In the genomic region with DNA sequence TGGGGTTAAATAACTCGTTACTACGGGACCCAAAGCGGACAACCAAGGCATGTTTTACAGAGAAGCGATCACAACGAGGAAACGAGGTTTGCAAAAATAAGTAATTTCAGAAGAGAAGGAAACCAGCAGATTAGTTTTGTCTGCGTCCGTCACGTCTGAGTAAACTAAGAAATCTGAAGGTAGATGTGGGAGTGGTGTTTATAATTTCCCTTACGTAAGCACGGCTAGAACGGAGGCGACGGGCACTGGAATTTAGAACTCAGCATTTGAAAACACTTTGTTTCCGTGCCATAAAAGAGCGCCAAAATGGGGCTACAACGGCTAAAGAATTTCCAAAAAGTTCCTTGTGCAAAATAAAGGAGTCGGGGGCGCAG, we compare ENCODE assay signal across 8 cellular contexts. TPM values are rescaled to one million over a fixed set of nuclear protein-coding genes. Genes with fewer than 3 reads are reported as not detected.
DNase-seq lines count a peak whose midpoint lies in the region; ATAC-seq, FAIRE-seq and TF ChIP-seq lines count a peak whose summit lies in the region.

No MANE protein-coding gene starts in this region.

- POLR2A ChIA-PET in K562 (lab: Yijun Ruan, JAX) = interaction anchor here (0.7 to 1.5 kb wide), 8 partner anchors 8 to 553 kb away, joined by 3 to 6 read pairs (median 3); no protein-coding TSS in a partner anchor

- peaks cover 37% of the 10 kb centered on the region for H3K79me2 ChIP-seq in GM23248 (ENCODE audit: insufficient read depth)
- peaks cover 48% of the 10 kb centered on the region for H3K79me2 ChIP-seq in K562 (ENCODE audit: control insufficient read depth, insufficient read depth, low read length)

- 1 to 3% methylated on average over 19 of the region's 19 CpGs for WGBS in GM23248 (ENCODE audit: low coverage in 1 of 2, low lambda C conversion rate in 2 of 2, missing lambda C conversion rate in 2 of 2), 2 experiments
- WGBS in K562 (ENCODE audit: insufficient coverage, low coverage, missing lambda C conversion rate) = 0% methylated on average over 19 of the region's 19 CpGs

- no peak for TF ChIP-seq CTCF in K562 (IDR thresholded peaks at IDR 0.05 in 2 of 3, conservative IDR thresholded peaks at IDR 0.05 in 1 of 3; ENCODE audit: insufficient read depth in 2 of 3, low read depth in 1 of 3, low read length in 3 of 3)

- no TSS peak for BruUV-seq in K562 (replicated peaks; lab: Mats Ljungman, UMichigan)

- no peak for TF ChIP-seq EP300 in K562 (IDR thresholded peaks at IDR 0.05; ENCODE audit: low read length)

- H3K9me3 ChIP-seq in GM23248 (ENCODE audit: low read depth) (no peaks in the 10 kb centered on the region), K562 (replicated peaks; ENCODE audit: control insufficient read depth, insufficient read depth, low read depth, low read length) (no peaks in the 10 kb centered on the region)

- H3K4me3 ChIP-seq in GM23248 = peak overlapping the region; percentile 97
- H3K4me3 ChIP-seq in K562 = peak overlapping the region; percentile 62

- in situ Hi-C loops in GM23248 (cut with MboI) = no loop called here
- in situ Hi-C loops in K562 (cut with MboI) = no loop called here

- peak overlapping the region; percentile 80 for H3K9ac ChIP-seq in GM23248
- H3K9ac ChIP-seq in K562 (ENCODE audit: insufficient read depth in 1 of 2, low read depth in 2 of 2, low read length in 2 of 2) = peak overlapping the region; percentile 84 to 96

- FAIRE-seq in K562 (lab: Jason Lieb, UNC) = no peak

- DNase-seq in Ammon's horn (ENCODE audit: low spot score) (peak; percentile 37), GM23248 (peak; percentile 64), RPMI8226 (peak; percentile 63), K562 (ENCODE audit: extremely low read depth in 1 of 4, low spot score in 3 of 4) (peak in 2 of 4 experiments; percentile 14 to 44), kidney glomerular epithelial cell (lab: John Stamatoyannopoulos, UW) (peak; percentile 34)
- DNase-seq in stimulated activated CD4-positive, alpha-beta T cell treated with anti-CD3 and anti-CD28 coated beads, Interleukin-4, amount 100 ng/mL, for 48 hours (ENCODE audit: low read depth in 2 of 2) = peak; percentile 18 to 38

- no peaks in the 10 kb centered on the region for H4K20me1 ChIP-seq in GM23248 (ENCODE audit: insufficient read depth)
- no peaks in the 10 kb centered on the region for H4K20me1 ChIP-seq in K562 (replicated peaks; ENCODE audit: control insufficient read depth, insufficient read depth, low read length)

- intact Hi-C loops in K562 (cut with micrococcal nuclease) = loop anchor here (2.0 kb wide), 2 partner anchors 73 to 657 kb away; partner anchors contain the start of gene MIOS

- no peak for TF ChIP-seq POLR2A in K562 (conservative IDR thresholded peaks at IDR 0.05)

- CTCF ChIA-PET in K562 (lab: Yijun Ruan, JAX; ENCODE audit: low intra/inter-chr PET ratio) = no interaction called here

- 0 out of 2 replicates have a peak, but pooled peaks cover 4% of the 10 kb centered on the region for H3K36me3 ChIP-seq in GM23248 (ENCODE audit: low read depth)
- H3K36me3 ChIP-seq in K562 (ENCODE audit: control insufficient read depth, insufficient read depth, low read length) = peaks cover 21% of the 10 kb centered on the region; the same call in 2 of the 3 replicates

- H3K27ac ChIP-seq in GM23248 (peak overlapping the region; percentile 61), K562 (ENCODE audit: extremely low read depth, low read depth, low read length) (peak overlapping the region; percentile 75)

- H2AFZ ChIP-seq in GM23248 = peak overlapping the region; percentile 99
- H2AFZ ChIP-seq in K562 (ENCODE audit: low read depth, low read length) = peak overlapping the region; percentile 88

- H3F3A ChIP-seq in GM23248 (ENCODE audit: insufficient read depth) = peaks cover 6% of the 10 kb centered on the region; the same call in 1 of the 2 replicates

- H3K9me1 ChIP-seq in K562 (ENCODE audit: control insufficient read depth, insufficient read depth, low read length) = no peaks in the 10 kb centered on the region

- no peaks in the 10 kb centered on the region for H3K27me3 ChIP-seq in GM23248 (replicated peaks; ENCODE audit: insufficient read depth)
- H3K27me3 ChIP-seq in K562 (ENCODE audit: control insufficient read depth in 2 of 2, insufficient read depth in 2 of 2, low read length in 2 of 2) = no peaks in the 10 kb centered on the region

- ATAC-seq in K562 (0 out of 3 replicates have a peak, but pooled peaks have one; percentile 2), GM19328 (IDR thresholded peaks at IDR 0.05; ENCODE audit: unreplicated experiment) (no peak), GM21360 (IDR thresholded peaks at IDR 0.05; ENCODE audit: unreplicated experiment) (no peak)

- no peaks in the 10 kb centered on the region for H3K9me2 ChIP-seq in GM23248 (ENCODE audit: insufficient read depth)

- no peak for TF ChIP-seq RAD21 in K562 (CRISPR knock-in tag; conservative IDR thresholded peaks at IDR 0.05 in 1 of 2, IDR thresholded peaks at IDR 0.05 in 1 of 2)

- H3K4me2 ChIP-seq in GM23248 (ENCODE audit: unreplicated experiment) (peak overlapping the region; percentile 88), K562 (ENCODE audit: insufficient read depth, low read length) (peak overlapping the region; percentile 89)

- peaks cover 14% of the 10 kb centered on the region for H3K4me1 ChIP-seq in GM23248 (ENCODE audit: insufficient read depth)
- H3K4me1 ChIP-seq in K562 (replicated peaks in 1 of 2; ENCODE audit: control insufficient read depth in 2 of 2, insufficient read depth in 2 of 2, low read length in 2 of 2) = peaks cover 0 to 3% of the 10 kb centered on the region in 2 experiments; a peak in 1 of 5 replicates

TF ChIP-seq in K562, 482 proteins besides CTCF, POLR2A, EP300 and RAD21 (continues in another document):
- TF ChIP-seq RFX1 (IDR thresholded peaks at IDR 0.05) (0 out of 2 replicates have a peak, but pooled peaks have one; percentile 8), CHD2 (IDR thresholded peaks at IDR 0.05; ENCODE audit: low read depth, low read length) (no peak), KDM1A (IDR thresholded peaks at IDR 0.05) (no peak), REST (CRISPR knock-in tag; IDR thresholded peaks at IDR 0.05; ENCODE audit: low read depth) (no peak), KHSRP (IDR thresholded peaks at IDR 0.05) (no peak), BACH1 (tag; IDR thresholded peaks at IDR 0.05) (no peak), PHF8 (IDR thresholded peaks at IDR 0.05; ENCODE audit: borderline replicate concordance, low read length) (no peak), CCAR2 (IDR thresholded peaks at IDR 0.05; ENCODE audit: low read depth, low read length) (no peak), CSDE1 (IDR thresholded peaks at IDR 0.05) (0 out of 4 replicates have a peak, but pooled peaks of 1 of the 2 experiments have one; percentile 27), ARID1B (IDR thresholded peaks at IDR 0.05) (0 out of 2 replicates have a peak, but pooled peaks have one; percentile 7), KDM2B (CRISPR knock-in tag; IDR thresholded peaks at IDR 0.05) (no peak), PRPF4 (IDR thresholded peaks at IDR 0.05; ENCODE audit: insufficient read depth, low read depth, low read length, poor library complexity, severe bottlenecking) (no peak), SUPT5H (IDR thresholded peaks at IDR 0.05) (no peak), TARDBP (IDR thresholded peaks at IDR 0.05) (no peak), ZNF76 (CRISPR knock-in tag; IDR thresholded peaks at IDR 0.05; ENCODE audit: borderline replicate concordance) (no peak)

RNA-seq across cellular contexts. Expression of gene UMAD1, which starts 0.7 kb away (rescaled TPM):
- 11.8 and 15.6 TPM in 2 replicates for total RNA-seq in GM23248 (2014; rRNA removed; shearing (Covaris generic))
- polyA plus RNA-seq in GM23248 (2016; fragmentation: Nextera tagmentation; extraction: Ambion mirVana) (18.6 and 18.7 TPM in 2 replicates), K562 (2011; rRNA removed) (23.1 and 26.7 TPM in 2 replicates), K562 (2014; fragmentation: Illumina TruSeq; extraction: Trizol) (16.0 and 18.1 TPM in 2 replicates), K562 (2014; fragmentation: Nextera tagmentation; extraction: Ambion mirVana) (10 to 100 TPM; 11.6 to 13.9 TPM), K562 (2014; rRNA removed) (11.2 and 11.4 TPM in 2 replicates)
- 3.4 and 12.5 TPM in 2 replicates for total RNA-seq in K562 (2011; cell fraction: chromatin; rRNA removed; ENCODE audit: low replicate concordance)
- 3.2 and 3.4 TPM in 2 replicates for total RNA-seq in K562 (2011; cell fraction: nucleolus; rRNA removed)
- total RNA-seq in K562 (2011; cell fraction: nucleoplasm; rRNA removed) = 7.4 and 16.9 TPM in 2 replicates
- total RNA-seq in K562 (2014; rRNA removed) (9.0 and 13.6 TPM in 2 replicates), K562 (2014; rRNA removed; fragmentation: Illumina TruSeq; extraction: Trizol) (13.3 and 14.9 TPM in 2 replicates), K562 (2015; rRNA removed; fragmentation: Illumina TruSeq; extraction: Trizol) (13.5 and 16.0 TPM in 2 replicates), K562 (2021) (11.2 and 12.9 TPM in 2 replicates)
- polyA plus RNA-seq in K562 (2011; cell fraction: cytosol; rRNA removed) = 11.5 and 16.9 TPM in 2 replicates
- polyA plus RNA-seq in K562 (2011; cell fraction: nucleus; rRNA removed) = 7.8 and 11.9 TPM in 2 replicates
- 13.0 and 16.6 TPM in 2 replicates for polyA plus RNA-seq in K562 (2012)
- polyA minus RNA-seq in K562 (2011; rRNA and poly(A)+ RNA removed) = 16.6 and 17.3 TPM in 2 replicates
- 4.0 and 6.4 TPM in 2 replicates for polyA minus RNA-seq in K562 (2011; cell fraction: cytosol; rRNA and poly(A)+ RNA removed)
- 4.3 and 7.0 TPM in 2 replicates for polyA minus RNA-seq in K562 (2011; cell fraction: nucleus; rRNA and poly(A)+ RNA removed)
